Comparison of ENCODE assay signal across 18 cellular contexts in the genomic region with DNA sequence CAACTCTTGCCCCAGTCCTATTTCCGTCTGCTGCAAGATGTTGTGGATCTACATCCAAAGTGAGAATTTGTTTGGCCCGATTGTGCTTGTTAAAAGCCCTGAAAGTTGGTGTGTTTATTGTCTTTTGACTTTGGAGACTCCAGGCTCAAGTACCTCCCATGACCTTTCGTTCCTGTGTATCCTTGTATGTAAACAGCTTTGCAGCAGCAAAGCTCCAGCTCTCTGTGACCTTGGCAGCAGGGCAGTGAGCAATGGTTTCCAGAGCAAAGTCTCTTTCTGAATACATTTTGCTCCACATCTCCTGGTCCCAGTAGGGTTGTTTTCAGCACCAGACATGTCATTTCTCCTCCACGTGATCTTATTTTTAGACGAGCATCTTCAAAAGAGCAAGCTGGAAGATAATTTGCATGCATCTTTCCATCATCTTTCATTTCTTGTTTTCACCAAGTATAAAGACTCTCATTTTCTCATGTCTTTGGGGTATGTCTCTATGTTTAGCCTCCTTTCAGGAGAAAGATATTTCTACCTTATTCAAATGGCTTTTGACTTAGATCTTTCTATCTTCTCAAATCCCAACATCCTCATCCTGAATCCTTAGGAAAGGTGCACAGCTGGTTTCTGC.
DNase-seq lines count a peak whose midpoint lies in the region; ATAC-seq, FAIRE-seq and TF ChIP-seq lines count a peak whose summit lies in the region.
"Had no signal": no experiment of that assay in that cellular context is flagged by ENCODE, and none has a peak within 500 bp of the region (broad histone marks: within the 10 kb centered on the region; RNA-seq: fewer than 3 reads in every experiment).

No MANE protein-coding gene starts in this region.

- H3K9me3 ChIP-seq in GM12878 (replicated peaks; ENCODE audit: control insufficient read depth, insufficient read depth, low read length) (peaks cover 5% of the 10 kb centered on the region; the same call in 2 of the 3 replicates), thoracic aorta (no peaks in the 10 kb centered on the region)
- H3K9me3 ChIP-seq in naive thymus-derived CD4-positive, alpha-beta T cell (ENCODE audit: control insufficient read depth in 2 of 3, low read length in 3 of 3), result no peaks in the 10 kb centered on the region
- H3K9me3 ChIP-seq: heart right ventricle had no signal

- POLR2A ChIA-PET in GM12878 (lab: Charles Lee), result no interaction called here
- POLR2A ChIA-PET in activated CD8-positive, alpha-beta T cell treated with anti-CD3 and anti-CD28 coated beads for 36 hours (lab: Charles Lee), result no interaction called here
- POLR2A ChIA-PET in naive thymus-derived CD4-positive, alpha-beta T cell (lab: Charles Lee), result no interaction called here

- H3K4me1 ChIP-seq in GM12878 (ENCODE audit: control insufficient read depth, insufficient read depth, low read length) (peaks cover 13% of the 10 kb centered on the region), thoracic aorta (ENCODE audit: control insufficient read depth in 1 of 2, low read depth in 2 of 2) (peaks cover 17 to 24% of the 10 kb centered on the region in 2 donors)
- H3K4me1 ChIP-seq in naive thymus-derived CD4-positive, alpha-beta T cell (ENCODE audit: control insufficient read depth in 2 of 2, insufficient read depth in 2 of 2, low read length in 2 of 2), result no peaks in the 10 kb centered on the region

- in situ Hi-C loops in GM12878 (cut with MboI), result no loop called here

- H3K27ac ChIP-seq in GM12878 (ENCODE audit: control insufficient read depth, insufficient read depth) (no peak overlapping the region), thoracic aorta (peak overlapping the region; percentile 31 to 32)
- no peak overlapping the region for H3K27ac ChIP-seq in naive thymus-derived CD4-positive, alpha-beta T cell (ENCODE audit: low read depth, low read length)
- H3K27ac ChIP-seq: KMS-11 had no signal

- H3K4me2 ChIP-seq in GM12878 (ENCODE audit: control insufficient read depth, insufficient read depth), result peak overlapping the region; percentile 83
- H3K4me2 ChIP-seq: KMS-11 had no signal

- no peak for TF ChIP-seq CTCF in GM12878 (IDR thresholded peaks at IDR 0.05 in 2 of 3, conservative IDR thresholded peaks at IDR 0.05 in 1 of 3; ENCODE audit: control insufficient read depth in 2 of 3, extremely low read depth in 1 of 3, insufficient read depth in 1 of 3, low read depth in 3 of 3, low read length in 3 of 3)
- no peak for TF ChIP-seq CTCF in thoracic aorta (IDR thresholded peaks at IDR 0.05)
- no peak for TF ChIP-seq CTCF in activated CD8-positive, alpha-beta T cell treated with anti-CD3 and anti-CD28 coated beads for 36 hours (IDR thresholded peaks at IDR 0.05)

- H3K9ac ChIP-seq in GM12878 (ENCODE audit: control insufficient read depth, insufficient read depth, low read length), result no peak overlapping the region
- H3K9ac ChIP-seq: KMS-11 had no signal

- peaks cover 9% of the 10 kb centered on the region for H3K27me3 Mint-ChIP-seq in activated CD8-positive, alpha-beta T cell treated with anti-CD3 and anti-CD28 coated beads for 36 hours
- peaks cover 0 to 28% (median 0%) of the 10 kb centered on the region in 5 donors for H3K27me3 Mint-ChIP-seq in naive thymus-derived CD4-positive, alpha-beta T cell
- H3K27me3 Mint-ChIP-seq: CD4-positive, alpha-beta T cell had no signal

- TF ChIP-seq POLR2A in GM12878 (IDR thresholded peaks at IDR 0.05; ENCODE audit: low read depth, low read length), result no peak

- no peaks in the 10 kb centered on the region for H3K36me3 Mint-ChIP-seq in activated CD8-positive, alpha-beta T cell treated with anti-CD3 and anti-CD28 coated beads for 36 hours (ENCODE audit: low read depth)
- H3K36me3 Mint-ChIP-seq in naive thymus-derived CD4-positive, alpha-beta T cell, result peaks cover 0 to 10% (median 6%) of the 10 kb centered on the region in 5 donors

- TF ChIP-seq RAD21 in GM12878 (IDR thresholded peaks at IDR 0.05; ENCODE audit: insufficient read depth, low read depth, low read length), result no peak

- H4K20me1 ChIP-seq in GM12878 (ENCODE audit: control insufficient read depth, insufficient read depth), result no peaks in the 10 kb centered on the region

- no peaks in the 10 kb centered on the region for H3K9me3 Mint-ChIP-seq in activated CD8-positive, alpha-beta T cell treated with anti-CD3 and anti-CD28 coated beads for 36 hours
- H3K9me3 Mint-ChIP-seq in naive thymus-derived CD4-positive, alpha-beta T cell, result peaks cover 0 to 4% (median 0%) of the 10 kb centered on the region in 11 donors
- H3K9me3 Mint-ChIP-seq: CD4-positive, alpha-beta T cell; effector memory CD8-positive, alpha-beta T cell had no signal

- CTCF ChIA-PET in GM12878 (lab: Yijun Ruan, JAX), result no interaction called here
- CTCF ChIA-PET in activated CD8-positive, alpha-beta T cell treated with anti-CD3 and anti-CD28 coated beads for 36 hours (lab: Charles Lee), result no interaction called here
- CTCF ChIA-PET in naive thymus-derived CD4-positive, alpha-beta T cell (lab: Charles Lee), result interaction anchor here (0.5 kb wide), 1 partner anchor 21 kb away, joined by 4 read pairs; no protein-coding TSS in a partner anchor

- H3K4me3 ChIP-seq in GM12878 (no peak overlapping the region), thoracic aorta (peak overlapping the region; percentile 7)
- H3K4me3 ChIP-seq in naive thymus-derived CD4-positive, alpha-beta T cell (ENCODE audit: low read length), result no peak overlapping the region
- H3K4me3 ChIP-seq: heart right ventricle, lung had no signal

- TF ChIP-seq EP300 in GM12878 (IDR thresholded peaks at IDR 0.05; ENCODE audit: borderline replicate concordance in 1 of 2, control insufficient read depth in 1 of 2, low read depth in 2 of 2, low read length in 2 of 2), result no peak

- H2AFZ ChIP-seq in GM12878 (ENCODE audit: control insufficient read depth, low read depth, low read length), result no peak overlapping the region

- H3K36me3 ChIP-seq in GM12878 (ENCODE audit: control insufficient read depth in 2 of 2, insufficient read depth in 2 of 2, low read length in 1 of 2), result no peaks in the 10 kb centered on the region
- no peaks in the 10 kb centered on the region for H3K36me3 ChIP-seq in thoracic aorta
- H3K36me3 ChIP-seq in naive thymus-derived CD4-positive, alpha-beta T cell (ENCODE audit: control insufficient read depth in 2 of 3, insufficient read depth in 3 of 3, low read length in 3 of 3), result no peaks in the 10 kb centered on the region
- H3K36me3 ChIP-seq: heart right ventricle had no signal

- FAIRE-seq in GM12878 (lab: Jason Lieb, UNC), result peak; percentile 84
- FAIRE-seq: G401.6 had no signal

- 46% methylated on average over 5 of the region's 5 CpGs for WGBS in GM12878 (ENCODE audit: insufficient coverage, insufficient replicate concordance, low lambda C conversion rate, missing lambda C conversion rate)

- ATAC-seq in HG02571 (IDR thresholded peaks at IDR 0.05; ENCODE audit: unreplicated experiment) (peak; percentile 53), GM12878 (no peak), thoracic aorta (ENCODE audit: insufficient number of reproducible peaks, low FRiP score, low read depth) (no peak)
- ATAC-seq in activated CD8-positive, alpha-beta T cell treated with anti-CD3 and anti-CD28 coated beads for 36 hours, result no peak
- ATAC-seq in naive thymus-derived CD4-positive, alpha-beta T cell, result no peak
- ATAC-seq: effector memory CD8-positive, alpha-beta T cell had no signal

- H3K27me3 ChIP-seq in GM12878 (replicated peaks in 1 of 2; ENCODE audit: control insufficient read depth in 2 of 2, insufficient read depth in 2 of 2, low read length in 1 of 2) (no peaks in the 10 kb centered on the region; a peak in 1 of 4 replicates), thoracic aorta (replicated peaks; ENCODE audit: insufficient read depth) (no peaks in the 10 kb centered on the region)
- H3K27me3 ChIP-seq in naive thymus-derived CD4-positive, alpha-beta T cell (ENCODE audit: control insufficient read depth in 2 of 2, insufficient read depth in 2 of 2, low read length in 2 of 2), result no peaks in the 10 kb centered on the region
- H3K27me3 ChIP-seq: heart right ventricle had no signal

- DNase-seq in GM12878 (ENCODE audit: low read depth, low spot score), result no peak
- DNase-seq in lung microvascular endothelial cell (ENCODE audit: low read depth in 2 of 2), result peak; percentile 65 to 90
- DNase-seq in thoracic aorta (ENCODE audit: low spot score), result no peak
- no peak for DNase-seq in activated CD8-positive, alpha-beta T cell treated with anti-CD3 and anti-CD28 coated beads for 36 hours
- DNase-seq in naive thymus-derived CD4-positive, alpha-beta T cell, result no peak
- DNase-seq in stimulated activated CD4-positive, alpha-beta T cell treated with anti-CD3 and anti-CD28 coated beads, Interleukin-4, amount 100 ng/mL, for 4 hours, result no peak
- DNase-seq: activated B cell treated with CpG ODN at 0.5 μM for 24 hours; activated T-cell treated with anti-CD3 and anti-CD28 coated beads for 4 hours; amygdala; CD4-positive, alpha-beta T cell; effector memory CD8-positive, alpha-beta T cell; heart right ventricle; NCI-H2081 treated with DMSO at 0.1 percent for 48 hours; stimulated activated CD4-positive, alpha-beta T cell treated with anti-CD3 and anti-CD28 coated beads, Interleukin-2, amount 100 ng/mL, for 48 hours had no signal

- peaks cover 27% of the 10 kb centered on the region for H3K4me1 Mint-ChIP-seq in activated CD8-positive, alpha-beta T cell treated with anti-CD3 and anti-CD28 coated beads for 36 hours (ENCODE audit: low read depth)
- peaks cover 0 to 16% (median 12%) of the 10 kb centered on the region in 7 donors for H3K4me1 Mint-ChIP-seq in naive thymus-derived CD4-positive, alpha-beta T cell

- H3K27ac Mint-ChIP-seq in activated CD8-positive, alpha-beta T cell treated with anti-CD3 and anti-CD28 coated beads for 36 hours, result no peak overlapping the region
- H3K27ac Mint-ChIP-seq in naive thymus-derived CD4-positive, alpha-beta T cell, result no peak overlapping the region
- H3K27ac Mint-ChIP-seq: activated B cell treated with CpG ODN at 0.5 μM for 24 hours; CD4-positive, alpha-beta T cell; effector memory CD8-positive, alpha-beta T cell had no signal

- intact Hi-C loops in GM12878 (cut with micrococcal nuclease; ENCODE audit: unreplicated experiment), result no loop called here
- intact Hi-C loops in activated CD8-positive, alpha-beta T cell treated with anti-CD3 and anti-CD28 coated beads for 36 hours (cut with micrococcal nuclease), result no loop called here
- intact Hi-C loops in naive thymus-derived CD4-positive, alpha-beta T cell (cut with micrococcal nuclease), result no loop called here

- BruUV-seq in GM12878 (replicated peaks; lab: Mats Ljungman, UMichigan), result no TSS peak

- no peaks in the 10 kb centered on the region for H3K79me2 ChIP-seq in GM12878 (ENCODE audit: control insufficient read depth, insufficient read depth, low read length)

- SMC1A ChIA-PET in GM12878 (lab: Charles Lee; ENCODE audit: uncharacterized antibody, unreplicated experiment), result no interaction called here

- RAD21 ChIA-PET in GM12878 (lab: Charles Lee; ENCODE audit: unreplicated experiment), result no interaction called here

- H3K4me3 Mint-ChIP-seq in activated CD8-positive, alpha-beta T cell treated with anti-CD3 and anti-CD28 coated beads for 36 hours, result no peak overlapping the region
- H3K4me3 Mint-ChIP-seq in naive thymus-derived CD4-positive, alpha-beta T cell, result no peak overlapping the region
- H3K4me3 Mint-ChIP-seq: activated B cell treated with CpG ODN at 0.5 μM for 24 hours; CD4-positive, alpha-beta T cell; effector memory CD8-positive, alpha-beta T cell had no signal

TF ChIP-seq in GM12878, 131 proteins besides CTCF, POLR2A, EP300 and RAD21 (continues in another document):
- TF ChIP-seq HDAC6 (IDR thresholded peaks at IDR 0.05; ENCODE audit: unreplicated experiment), result no peak

Comparison
In these comparisons a context has a peak if more than half of its experiments do, and no peak if none do; other contexts are left out.
1. DNase-seq: peak in lung microvascular endothelial cell (2 of 2); none in GM12878 (single experiment), thoracic aorta (single experiment), activated CD8-positive, alpha-beta T cell treated with anti-CD3 and anti-CD28 coated beads for 36 hours (single experiment), naive thymus-derived CD4-positive, alpha-beta T cell (0 of 9) and stimulated activated CD4-positive, alpha-beta T cell treated with anti-CD3 and anti-CD28 coated beads, Interleukin-4, amount 100 ng/mL, for 4 hours (0 of 2).
2. H3K27ac ChIP-seq: peak in thoracic aorta (2 of 2); none in GM12878 (single experiment) and naive thymus-derived CD4-positive, alpha-beta T cell (single experiment).